16 cellular contexts compared by ENCODE assay signal in the genomic region with DNA sequence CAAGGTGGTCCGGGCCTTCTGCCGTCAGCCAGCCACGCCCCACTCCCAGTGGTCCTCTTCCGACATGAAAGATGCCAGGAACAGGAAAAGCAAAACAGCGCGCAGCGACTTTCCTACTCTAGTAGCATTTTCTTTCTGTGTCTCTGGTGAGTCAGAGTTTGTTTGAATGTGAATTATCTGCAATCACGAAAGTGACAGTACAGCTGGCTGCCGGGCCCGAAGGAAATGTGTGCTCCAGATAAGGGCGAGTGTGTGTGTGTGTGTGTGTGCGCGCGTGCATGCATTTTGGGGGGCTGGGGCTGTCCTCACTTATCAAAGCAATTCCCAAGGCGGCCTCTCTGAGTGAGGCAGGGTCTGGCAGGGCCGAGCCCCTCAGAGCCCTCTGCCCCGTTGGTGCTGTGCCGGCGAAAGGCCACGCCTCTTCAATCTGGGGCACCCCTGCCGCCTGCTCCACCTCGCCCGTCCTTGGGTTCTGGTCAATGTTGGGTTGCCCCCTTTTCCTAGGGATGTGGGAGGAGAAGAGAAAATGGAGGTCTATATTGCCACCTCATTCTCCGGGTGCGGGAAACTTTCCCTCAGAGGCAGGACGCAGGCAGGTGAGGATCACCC.
DNase-seq lines count a peak whose midpoint lies in the region; ATAC-seq, FAIRE-seq and TF ChIP-seq lines count a peak whose summit lies in the region.
"Had no signal": no experiment of that assay in that cellular context is flagged by ENCODE, and none has a peak within 500 bp of the region (broad histone marks: within the 10 kb centered on the region; RNA-seq: fewer than 3 reads in every experiment).

No MANE protein-coding gene starts in this region.

- H3K4me2 ChIP-seq in GM23338 (no peak overlapping the region), K562 (ENCODE audit: insufficient read depth, low read length) (no peak overlapping the region)
- H3K4me2 ChIP-seq: BLaER1 treated with 17β-estradiol and CSF1 and Interleukin-3, amounts not matched to agents 10 nM and 100 nM had no signal

- peak overlapping the region; percentile 43 for H2AFZ ChIP-seq in GM23338
- H2AFZ ChIP-seq in K562 (ENCODE audit: low read depth, low read length): no peak overlapping the region

- H3K4me1 Mint-ChIP-seq in GM23338: peaks cover 37% of the 10 kb centered on the region
- H3K4me1 Mint-ChIP-seq: CD8-positive, alpha-beta memory T cell; IgD-negative memory B cell had no signal

- no peak for ATAC-seq in GM23338
- ATAC-seq in K562: no peak
- ATAC-seq in HG03469 (IDR thresholded peaks at IDR 0.05; ENCODE audit: unreplicated experiment): no peak
- ATAC-seq in upper lobe of right lung: no peak

- in situ Hi-C loops in K562 (cut with MboI): loop anchor here (25.0 kb wide), 1 partner anchor 275 kb away; no protein-coding TSS in a partner anchor

- H3K27ac ChIP-seq in GM23338 (ENCODE audit: low read depth) (no peak overlapping the region), K562 (ENCODE audit: extremely low read depth, low read depth, low read length) (no peak overlapping the region), upper lobe of right lung (no peak overlapping the region)
- H3K27ac ChIP-seq: BLaER1 treated with 17β-estradiol and CSF1 and Interleukin-3, amounts not matched to agents 10 nM and 100 nM had no signal

- H3K27me3 Mint-ChIP-seq in GM23338 (ENCODE audit: insufficient read depth, low read depth, poor library complexity): peaks cover 8% of the 10 kb centered on the region
- H3K27me3 Mint-ChIP-seq: IgD-negative memory B cell had no signal

- no peaks in the 10 kb centered on the region for H3K79me2 ChIP-seq in GM23338 (replicated peaks; ENCODE audit: insufficient read depth)
- H3K79me2 ChIP-seq in K562 (ENCODE audit: control insufficient read depth, insufficient read depth, low read length): no peaks in the 10 kb centered on the region

- H3K4me3 Mint-ChIP-seq in GM23338: no peak overlapping the region
- H3K4me3 Mint-ChIP-seq: CD8-positive, alpha-beta memory T cell; IgD-negative memory B cell had no signal

- no peaks in the 10 kb centered on the region for H3K9me2 ChIP-seq in GM23338 (ENCODE audit: insufficient read depth)

- H3K36me3 ChIP-seq in GM23338 (ENCODE audit: insufficient read depth) (no peaks in the 10 kb centered on the region), K562 (ENCODE audit: control insufficient read depth, insufficient read depth, low read length) (no peaks in the 10 kb centered on the region), upper lobe of right lung (no peaks in the 10 kb centered on the region)
- H3K36me3 ChIP-seq: BLaER1 treated with 17β-estradiol and CSF1 and Interleukin-3, amounts not matched to agents 10 nM and 100 nM had no signal

- CTCF ChIA-PET in K562 (lab: Yijun Ruan, JAX; ENCODE audit: low intra/inter-chr PET ratio): no interaction called here

- no peaks in the 10 kb centered on the region; the same call in 2 of the 3 replicates for H3K36me3 Mint-ChIP-seq in GM23338 (ENCODE audit: low read depth)
- H3K36me3 Mint-ChIP-seq: CD8-positive, alpha-beta memory T cell; IgD-negative memory B cell had no signal

- no peaks in the 10 kb centered on the region for H3F3A ChIP-seq in GM23338 (replicated peaks; ENCODE audit: low read depth)

- TF ChIP-seq RAD21 in K562 (CRISPR knock-in tag; conservative IDR thresholded peaks at IDR 0.05 in 1 of 2, IDR thresholded peaks at IDR 0.05 in 1 of 2): no peak

- H3K9me3 ChIP-seq in K562 (replicated peaks; ENCODE audit: control insufficient read depth, insufficient read depth, low read depth, low read length): no peaks in the 10 kb centered on the region
- no peaks in the 10 kb centered on the region for H3K9me3 ChIP-seq in upper lobe of right lung
- H3K9me3 ChIP-seq: BLaER1 treated with 17β-estradiol and CSF1 and Interleukin-3, amounts not matched to agents 10 nM and 100 nM had no signal

- intact Hi-C loops in K562 (cut with micrococcal nuclease): no loop called here
- intact Hi-C loops in posterior cingulate gyrus (cut with DNase I): loop anchor here (10.0 kb wide), 2 partner anchors 183 to 633 kb away; no protein-coding TSS in a partner anchor
- intact Hi-C loops in upper lobe of right lung (cut with DNase I): loop anchor here (10.0 kb wide), 1 partner anchor 283 kb away; no protein-coding TSS in a partner anchor

- TF ChIP-seq CTCF in GM23338 (conservative IDR thresholded peaks at IDR 0.05; ENCODE audit: low read depth in 2 of 2) (no peak), K562 (IDR thresholded peaks at IDR 0.05 in 2 of 3, conservative IDR thresholded peaks at IDR 0.05 in 1 of 3; ENCODE audit: insufficient read depth in 2 of 3, low read depth in 1 of 3, low read length in 3 of 3) (no peak), upper lobe of right lung (IDR thresholded peaks at IDR 0.05) (no peak)

- under 1% methylated on average over 26 of the region's 26 CpGs for WGBS in K562 (ENCODE audit: insufficient coverage, low coverage, missing lambda C conversion rate)

- no peaks in the 10 kb centered on the region for H4K20me1 ChIP-seq in GM23338 (replicated peaks; ENCODE audit: insufficient read depth)
- H4K20me1 ChIP-seq in K562 (replicated peaks; ENCODE audit: control insufficient read depth, insufficient read depth, low read length): no peaks in the 10 kb centered on the region; the same call in 1 of the 2 replicates
- H4K20me1 ChIP-seq: BLaER1 treated with 17β-estradiol and CSF1 and Interleukin-3, amounts not matched to agents 10 nM and 100 nM had no signal

- no peak for FAIRE-seq in K562 (lab: Jason Lieb, UNC)

- POLR2A ChIA-PET in K562 (lab: Yijun Ruan, JAX): interaction anchor here (0.7 kb wide), 2 partner anchors 27 to 293 kb away, joined by 3 read pairs; no protein-coding TSS in a partner anchor

- H3K4me3 ChIP-seq in GM23338 (no peak overlapping the region), K562 (no peak overlapping the region), upper lobe of right lung (no peak overlapping the region)
- H3K4me3 ChIP-seq: BLaER1 treated with 17β-estradiol and CSF1 and Interleukin-3, amounts not matched to agents 10 nM and 100 nM had no signal

- no peak overlapping the region for H3K9ac ChIP-seq in K562 (ENCODE audit: insufficient read depth in 1 of 2, low read depth in 2 of 2, low read length in 2 of 2)
- H3K9ac ChIP-seq: BLaER1 treated with 17β-estradiol and CSF1 and Interleukin-3, amounts not matched to agents 10 nM and 100 nM had no signal

- no peaks in the 10 kb centered on the region for H3K9me3 Mint-ChIP-seq in GM23338

- TF ChIP-seq EP300 in K562 (IDR thresholded peaks at IDR 0.05; ENCODE audit: low read length): no peak

- TF ChIP-seq POLR2A in K562 (conservative IDR thresholded peaks at IDR 0.05): no peak

- BruUV-seq in K562 (replicated peaks; lab: Mats Ljungman, UMichigan): no TSS peak

- H3K4me1 ChIP-seq in GM23338 (ENCODE audit: insufficient read depth): peaks cover 19% of the 10 kb centered on the region
- peaks cover 0 to 7% of the 10 kb centered on the region in 2 experiments; a peak in 2 of 5 replicates for H3K4me1 ChIP-seq in K562 (replicated peaks in 1 of 2; ENCODE audit: control insufficient read depth in 2 of 2, insufficient read depth in 2 of 2, low read length in 2 of 2)
- no peaks in the 10 kb centered on the region for H3K4me1 ChIP-seq in upper lobe of right lung
- H3K4me1 ChIP-seq: BLaER1 treated with 17β-estradiol and CSF1 and Interleukin-3, amounts not matched to agents 10 nM and 100 nM had no signal

- H3K27ac Mint-ChIP-seq in GM23338: no peak overlapping the region
- H3K27ac Mint-ChIP-seq: CD8-positive, alpha-beta memory T cell; IgD-negative memory B cell had no signal

- H3K9me1 ChIP-seq in K562 (ENCODE audit: control insufficient read depth, insufficient read depth, low read length): no peaks in the 10 kb centered on the region

- DNase-seq in Ammon's horn (ENCODE audit: low spot score) (peak; percentile 37), GM23338 (ENCODE audit: low spot score) (no peak), K562 (ENCODE audit: extremely low read depth in 1 of 4, low spot score in 3 of 4) (peak in 2 of 4 experiments; percentile 13 to 31), posterior cingulate gyrus (peak in 6 of 10 donors; percentile 36 to 90 (median 58)), upper lobe of right lung (no peak), NCI-H748 (lab: John Stamatoyannopoulos, UW; ENCODE audit: unreplicated experiment) (no peak)
- DNase-seq: CD8-positive, alpha-beta memory T cell; GDM1; H7; NCI-H187; NCI-H226; NCI-H524 treated with DMSO at 0.1 percent for 48 hours; SIG-M5 had no signal

- H3K27me3 ChIP-seq in GM23338 (ENCODE audit: insufficient read depth): no peaks in the 10 kb centered on the region
- H3K27me3 ChIP-seq in K562 (ENCODE audit: control insufficient read depth in 2 of 2, insufficient read depth in 2 of 2, low read length in 2 of 2): peaks cover 2 to 37% of the 10 kb centered on the region in 2 experiments; a peak in 2 of 5 replicates
- peaks cover 27% of the 10 kb centered on the region for H3K27me3 ChIP-seq in upper lobe of right lung
- H3K27me3 ChIP-seq: BLaER1 treated with 17β-estradiol and CSF1 and Interleukin-3, amounts not matched to agents 10 nM and 100 nM had no signal

TF ChIP-seq in GM23338, 12 proteins besides CTCF, POLR2A, EP300 and RAD21 (continues in another document):
- TF ChIP-seq EZH2 (IDR thresholded peaks at IDR 0.05; ENCODE audit: low read depth, unreplicated experiment) (no peak), ZNF331 (CRISPR knock-in tag; IDR thresholded peaks at IDR 0.05; ENCODE audit: low read depth) (no peak), NANOG (IDR thresholded peaks at IDR 0.05; ENCODE audit: borderline replicate concordance) (no peak)

TF ChIP-seq in K562, 482 proteins besides CTCF, POLR2A, EP300 and RAD21 (continues in another document):
- no peak for TF ChIP-seq ZNF707 (CRISPR knock-in tag; conservative IDR thresholded peaks at IDR 0.05)
- TF ChIP-seq, protein P1, sequence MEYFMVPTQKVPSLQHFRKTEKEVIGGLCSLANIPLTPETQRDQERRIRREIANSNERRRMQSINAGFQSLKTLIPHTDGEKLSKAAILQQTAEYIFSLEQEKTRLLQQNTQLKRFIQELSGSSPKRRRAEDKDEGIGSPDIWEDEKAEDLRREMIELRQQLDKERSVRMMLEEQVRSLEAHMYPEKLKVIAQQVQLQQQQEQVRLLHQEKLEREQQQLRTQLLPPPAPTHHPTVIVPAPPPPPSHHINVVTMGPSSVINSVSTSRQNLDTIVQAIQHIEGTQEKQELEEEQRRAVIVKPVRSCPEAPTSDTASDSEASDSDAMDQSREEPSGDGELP (CRISPR knock-in tag; IDR thresholded peaks at IDR 0.05; ENCODE audit: borderline replicate concordance): peak; percentile 65; the same call in 1 of the 2 replicates

Comparison
In these comparisons a context has a peak if more than half of its experiments do, and no peak if none do; other contexts are left out.
1. DNase-seq: peak in Ammon's horn (single experiment) and posterior cingulate gyrus (6 of 10); none in GM23338 (single experiment), upper lobe of right lung (single experiment) and NCI-H748 (single experiment).